13 cellular contexts compared by ENCODE assay signal in the genomic region with DNA sequence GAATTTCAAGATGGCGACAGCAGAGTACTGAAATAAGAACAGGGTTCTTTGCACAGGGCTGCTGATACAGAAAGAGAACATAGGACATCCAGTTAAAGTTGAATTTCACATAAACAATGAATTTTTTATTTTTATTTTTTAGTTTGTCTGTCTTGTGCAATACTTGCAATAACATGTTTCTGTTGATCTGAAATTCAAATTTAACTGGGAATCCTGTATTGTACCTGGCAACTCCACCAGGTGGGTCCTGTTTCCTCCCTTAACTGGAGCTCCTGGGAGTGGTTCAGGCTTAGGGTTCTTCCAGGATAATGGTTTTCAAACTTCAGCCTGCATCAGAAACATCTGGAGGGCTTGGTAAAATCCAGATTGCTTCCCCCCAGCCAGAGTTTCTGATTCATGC. TPM values are rescaled to one million over a fixed set of nuclear protein-coding genes. Genes with fewer than 3 reads are reported as not detected.
DNase-seq lines count a peak whose midpoint lies in the region; ATAC-seq, FAIRE-seq and TF ChIP-seq lines count a peak whose summit lies in the region.
"Had no signal": no experiment of that assay in that cellular context is flagged by ENCODE, and none has a peak within 500 bp of the region (broad histone marks: within the 10 kb centered on the region; RNA-seq: fewer than 3 reads in every experiment).

No MANE protein-coding gene starts in this region.

- no peak overlapping the region for H2AK9ac ChIP-seq in IMR-90 (replicated peaks; ENCODE audit: low read depth, low read length, poor library complexity)

- CTCF ChIA-PET in IMR-90 (lab: Yijun Ruan, JAX) (interaction anchor here (0.7 to 1.0 kb wide), 3 partner anchors 17 to 21 kb away, joined by 3 to 6 read pairs (median 3); no protein-coding TSS in a partner anchor), K562 (lab: Yijun Ruan, JAX; ENCODE audit: low intra/inter-chr PET ratio) (interaction anchor here (1.1 to 2.2 kb wide), 3 partner anchors 27 to 772 kb away, joined by 3 to 7 read pairs (median 3); no protein-coding TSS in a partner anchor)
- CTCF ChIA-PET in activated CD4-positive, alpha-beta memory T cell treated with anti-CD3 and anti-CD28 coated beads for 36 hours (lab: Charles Lee) = interaction anchor here (0.6 to 1.8 kb wide), 6 partner anchors 16 to 178 kb away, joined by 3 to 6 read pairs (median 4); no protein-coding TSS in a partner anchor

- H3K36me3 Mint-ChIP-seq in activated CD4-positive, alpha-beta memory T cell treated with anti-CD3 and anti-CD28 coated beads for 36 hours = no peaks in the 10 kb centered on the region

- H2BK120ac ChIP-seq in IMR-90 (ENCODE audit: low read depth, low read length) (no peak overlapping the region), neuronal stem cell (ENCODE audit: low read depth, low read length) (no peak overlapping the region)

- H3K4me1 ChIP-seq in IMR-90 (ENCODE audit: control insufficient read depth, insufficient read depth, low read length) = peaks cover 3% of the 10 kb centered on the region
- peaks cover 13 to 16% of the 10 kb centered on the region in 2 experiments; a peak in 4 of 5 replicates for H3K4me1 ChIP-seq in K562 (replicated peaks in 1 of 2; ENCODE audit: control insufficient read depth in 2 of 2, insufficient read depth in 2 of 2, low read length in 2 of 2)
- peaks cover 4% of the 10 kb centered on the region in 2 donors for H3K4me1 ChIP-seq in neuronal stem cell (ENCODE audit: control insufficient read depth in 2 of 2, insufficient read depth in 1 of 2, low read depth in 1 of 2, low read length in 2 of 2)
- H3K4me1 ChIP-seq in hepatocyte (ENCODE audit: insufficient read depth) = peaks cover 5% of the 10 kb centered on the region
- H3K4me1 ChIP-seq: BE2C had no signal

- H2BK12ac ChIP-seq in neuronal stem cell (ENCODE audit: low read length) = peak overlapping the region; percentile 63

- H3K4me3 Mint-ChIP-seq in activated CD4-positive, alpha-beta memory T cell treated with anti-CD3 and anti-CD28 coated beads for 36 hours = no peak overlapping the region
- H3K4me3 Mint-ChIP-seq: CD4-positive, alpha-beta T cell had no signal

- BruUV-seq in IMR-90 (replicated peaks; lab: Mats Ljungman, UMichigan) = no TSS peak
- BruUV-seq in K562 (replicated peaks; lab: Mats Ljungman, UMichigan) = no TSS peak

- H3K4me2 ChIP-seq in IMR-90 (ENCODE audit: low read depth, low read length) (no peak overlapping the region), K562 (ENCODE audit: insufficient read depth, low read length) (no peak overlapping the region), neuronal stem cell (ENCODE audit: insufficient read depth, low read length, poor library complexity, severe bottlenecking) (no peak overlapping the region), hepatocyte (no peak overlapping the region)

- no peak for TF ChIP-seq RAD21 in IMR-90 (IDR thresholded peaks at IDR 0.05; ENCODE audit: low read length)
- no peak for TF ChIP-seq RAD21 in K562 (CRISPR knock-in tag; conservative IDR thresholded peaks at IDR 0.05 in 1 of 2, IDR thresholded peaks at IDR 0.05 in 1 of 2)

- no peaks in the 10 kb centered on the region for H3K27me3 Mint-ChIP-seq in activated CD4-positive, alpha-beta memory T cell treated with anti-CD3 and anti-CD28 coated beads for 36 hours

- no peaks in the 10 kb centered on the region for H4K20me1 ChIP-seq in IMR-90 (ENCODE audit: insufficient read depth, low read length)
- H4K20me1 ChIP-seq in K562 (replicated peaks; ENCODE audit: control insufficient read depth, insufficient read depth, low read length) = no peaks in the 10 kb centered on the region
- no peaks in the 10 kb centered on the region for H4K20me1 ChIP-seq in hepatocyte (ENCODE audit: insufficient read depth, poor library complexity, severe bottlenecking)

- dilution Hi-C loops in IMR-90 (cut with HindIII; ENCODE audit: low sequenced_read_pairs, unreplicated experiment) = no loop called here

- H2BK5ac ChIP-seq in IMR-90 (ENCODE audit: low read depth, low read length, poor library complexity, severe bottlenecking) (no peak overlapping the region), neuronal stem cell (ENCODE audit: low read length) (no peak overlapping the region)

- H2AFZ ChIP-seq in IMR-90 (replicated peaks; ENCODE audit: low read length, poor library complexity) (no peak overlapping the region), K562 (ENCODE audit: low read depth, low read length) (peak overlapping the region; percentile 30; the same call in 1 of the 2 replicates), neuronal stem cell (ENCODE audit: low read length) (no peak overlapping the region), hepatocyte (no peak overlapping the region)

- H4K8ac ChIP-seq in IMR-90 (ENCODE audit: low read depth in 2 of 2, low read length in 2 of 2) = no peak overlapping the region
- no peak overlapping the region for H4K8ac ChIP-seq in neuronal stem cell (ENCODE audit: low read depth, low read length)

- H3K79me2 ChIP-seq in K562 (ENCODE audit: control insufficient read depth, insufficient read depth, low read length) (no peaks in the 10 kb centered on the region), hepatocyte (no peaks in the 10 kb centered on the region)

- H3K23ac ChIP-seq in IMR-90 (ENCODE audit: low read depth, low read length) = no peak overlapping the region
- no peak overlapping the region for H3K23ac ChIP-seq in neuronal stem cell (ENCODE audit: low read depth, low read length, poor library complexity)

- H3K4me3 ChIP-seq in IMR-90 (ENCODE audit: insufficient read depth, low read depth, low read length) (no peak overlapping the region), K562 (no peak overlapping the region), neuronal stem cell (ENCODE audit: low read length in 2 of 2) (no peak overlapping the region), hepatocyte (no peak overlapping the region)

- H3K79me1 ChIP-seq in IMR-90 (ENCODE audit: low read depth in 1 of 2, low read length in 2 of 2) = peaks cover 0 to 7% of the 10 kb centered on the region in 2 experiments; a peak in 1 of 4 replicates
- H3K79me1 ChIP-seq in neuronal stem cell (ENCODE audit: low read depth, low read length) = no peaks in the 10 kb centered on the region

- H3K36me3 ChIP-seq in IMR-90 (ENCODE audit: control insufficient read depth, insufficient read depth, low read length) (no peaks in the 10 kb centered on the region), K562 (ENCODE audit: control insufficient read depth, insufficient read depth, low read length) (no peaks in the 10 kb centered on the region), neuronal stem cell (replicated peaks in 1 of 2; ENCODE audit: control insufficient read depth in 2 of 2, insufficient read depth in 2 of 2, low read length in 2 of 2) (no peaks in the 10 kb centered on the region), hepatocyte (replicated peaks; ENCODE audit: insufficient read depth, low read depth) (no peaks in the 10 kb centered on the region)
- H3K36me3 ChIP-seq: BE2C had no signal

- H4K91ac ChIP-seq in IMR-90 (ENCODE audit: insufficient read depth, low read depth, low read length) (no peak overlapping the region), neuronal stem cell (ENCODE audit: low read depth, low read length, poor library complexity) (no peak overlapping the region)

- H3K27me3 ChIP-seq in IMR-90 (ENCODE audit: control insufficient read depth, insufficient read depth, low read length) (peaks cover 8% of the 10 kb centered on the region), K562 (ENCODE audit: control insufficient read depth in 2 of 2, insufficient read depth in 2 of 2, low read length in 2 of 2) (no peaks in the 10 kb centered on the region), neuronal stem cell (ENCODE audit: control insufficient read depth in 3 of 3, insufficient read depth in 3 of 3, low read depth in 1 of 3, low read length in 3 of 3) (peaks cover 0 to 2% (median 0%) of the 10 kb centered on the region in 3 experiments), hepatocyte (no peaks in the 10 kb centered on the region)
- H3K27me3 ChIP-seq: BE2C had no signal

- H4K5ac ChIP-seq in IMR-90 (ENCODE audit: low read depth, low read length) = no peak overlapping the region

- no CpG with 5 or more reads among the region's 1 CpG for WGBS in IMR-90 (ENCODE audit: extremely low coverage in 2 of 2, insufficient read length in 1 of 2), 2 experiments
- 87% methylated on average over 1 of the region's 1 CpG for WGBS in K562 (ENCODE audit: insufficient coverage, low coverage, missing lambda C conversion rate)
- no CpG with 5 or more reads among the region's 1 CpG for WGBS in neuronal stem cell (ENCODE audit: extremely low coverage in 2 of 2, insufficient read length in 2 of 2, insufficient replicate concordance in 1 of 2), 2 donors
- 93% methylated on average over 1 of the region's 1 CpG for WGBS in hepatocyte (ENCODE audit: low lambda C conversion rate, missing lambda C conversion rate)

- no peak overlapping the region for H3K9ac ChIP-seq in IMR-90 (ENCODE audit: low read depth, low read length)
- H3K9ac ChIP-seq in K562 (ENCODE audit: insufficient read depth in 1 of 2, low read depth in 2 of 2, low read length in 2 of 2) = no peak overlapping the region
- H3K9ac ChIP-seq in neuronal stem cell (ENCODE audit: low read depth, low read length, poor library complexity) = no peak overlapping the region

- H3K4me1 Mint-ChIP-seq in activated CD4-positive, alpha-beta memory T cell treated with anti-CD3 and anti-CD28 coated beads for 36 hours (ENCODE audit: low read depth) = peaks cover 3% of the 10 kb centered on the region

- intact Hi-C loops in IMR-90 (cut with micrococcal nuclease) = loop anchor here (1.0 kb wide), 3 partner anchors 17 to 256 kb away; no protein-coding TSS in a partner anchor
- intact Hi-C loops in K562 (cut with micrococcal nuclease) = loop anchor here (1.0 to 5.0 kb wide), 4 partner anchors 17 to 221 kb away; a partner anchor contains a TSS
- intact Hi-C loops in activated CD4-positive, alpha-beta memory T cell treated with anti-CD3 and anti-CD28 coated beads for 36 hours (cut with micrococcal nuclease) = loop anchor here (2.0 to 5.0 kb wide), 2 partner anchors 16 to 35 kb away; a partner anchor contains a TSS

- no peak for FAIRE-seq in K562 (lab: Jason Lieb, UNC)
- FAIRE-seq: A204.1, GM18507 had no signal

- H3K9me1 ChIP-seq in IMR-90 (ENCODE audit: insufficient read depth, low read length) (no peaks in the 10 kb centered on the region), K562 (ENCODE audit: control insufficient read depth, insufficient read depth, low read length) (no peaks in the 10 kb centered on the region)

- no peak for ATAC-seq in IMR-90 (ENCODE audit: low read depth)
- no peak for ATAC-seq in K562

- H3K14ac ChIP-seq in IMR-90 (replicated peaks; ENCODE audit: low read depth, low read length) (no peak overlapping the region), neuronal stem cell (ENCODE audit: low read length) (no peak overlapping the region)

- H2AK5ac ChIP-seq in IMR-90 (ENCODE audit: low read depth, low read length) (no peak overlapping the region; the same call in 1 of the 2 replicates), neuronal stem cell (ENCODE audit: low read depth, low read length) (no peak overlapping the region)

- TF ChIP-seq POLR2A in IMR-90 (IDR thresholded peaks at IDR 0.05; ENCODE audit: low read depth, low read length) (no peak), K562 (conservative IDR thresholded peaks at IDR 0.05) (no peak)

- no peak overlapping the region for H3K56ac ChIP-seq in IMR-90 (ENCODE audit: extremely low read depth, insufficient read depth, low read length)

- POLR2A ChIA-PET in IMR-90 (lab: Charles Lee; ENCODE audit: unreplicated experiment) (no interaction called here), K562 (lab: Yijun Ruan, JAX) (no interaction called here)
- POLR2A ChIA-PET in activated CD4-positive, alpha-beta memory T cell treated with anti-CD3 and anti-CD28 coated beads for 36 hours (lab: Charles Lee) = no interaction called here

- H3K27ac ChIP-seq in IMR-90 (ENCODE audit: insufficient read depth, low read length) (no peak overlapping the region), K562 (ENCODE audit: extremely low read depth, low read depth, low read length) (no peak overlapping the region), neuronal stem cell (replicated peaks; ENCODE audit: low read length) (no peak overlapping the region), substantia nigra (ENCODE audit: low read depth, low read length, poor library complexity, severe bottlenecking) (no peak overlapping the region), hepatocyte (no peak overlapping the region)

- H3K9me3 ChIP-seq in IMR-90 (ENCODE audit: control insufficient read depth, insufficient read depth, low read length) (no peaks in the 10 kb centered on the region), K562 (replicated peaks; ENCODE audit: control insufficient read depth, insufficient read depth, low read depth, low read length) (no peaks in the 10 kb centered on the region), neuronal stem cell (replicated peaks in 1 of 2; ENCODE audit: control insufficient read depth in 2 of 2, insufficient read depth in 1 of 2, low read depth in 1 of 2, low read length in 2 of 2) (peaks cover 0 to 2% of the 10 kb centered on the region in 2 donors), hepatocyte (ENCODE audit: low read depth) (no peaks in the 10 kb centered on the region)
- H3K9me3 ChIP-seq: BE2C had no signal

- H3K4ac ChIP-seq in IMR-90 (ENCODE audit: low read depth, low read length) = no peak overlapping the region
- H3K4ac ChIP-seq in neuronal stem cell (ENCODE audit: low read length) = no peak overlapping the region

- DNase-seq in IMR-90 (no peak), K562 (ENCODE audit: extremely low read depth in 1 of 4, low spot score in 3 of 4) (peak in 1 of 4 experiments; percentile 20), neuronal stem cell (ENCODE audit: low spot score) (no peak), substantia nigra (lab: John Stamatoyannopoulos, UW) (no peak), GM19238 (ENCODE audit: insufficient read length, low spot score) (no peak), hepatocyte (ENCODE audit: low spot score) (no peak)
- DNase-seq in activated CD4-positive, alpha-beta memory T cell treated with anti-CD3 and anti-CD28 coated beads for 36 hours = no peak
- DNase-seq: CD4-positive, alpha-beta T cell; GDM1; GOT3 had no signal

- no peak overlapping the region for H3K18ac ChIP-seq in IMR-90 (ENCODE audit: low read depth, low read length)
- H3K18ac ChIP-seq in neuronal stem cell (ENCODE audit: low read length) = no peak overlapping the region

- no peak for TF ChIP-seq CTCF in IMR-90 (conservative IDR thresholded peaks at IDR 0.05; ENCODE audit: low read depth, low read length)
- no peak for TF ChIP-seq CTCF in K562 (IDR thresholded peaks at IDR 0.05 in 2 of 3, conservative IDR thresholded peaks at IDR 0.05 in 1 of 3; ENCODE audit: insufficient read depth in 2 of 3, low read depth in 1 of 3, low read length in 3 of 3)
- TF ChIP-seq CTCF in hepatocyte (IDR thresholded peaks at IDR 0.05; ENCODE audit: poor library complexity) = no peak

- in situ Hi-C loops in IMR-90 (cut with MboI; ENCODE audit: low sequenced_read_pairs) (loop anchor here (25.0 kb wide), 1 partner anchor 260 kb away; no protein-coding TSS in a partner anchor), K562 (cut with MboI) (loop anchor here (5.0 kb wide), 1 partner anchor 35 kb away; no protein-coding TSS in a partner anchor)

- H3K27ac Mint-ChIP-seq in activated CD4-positive, alpha-beta memory T cell treated with anti-CD3 and anti-CD28 coated beads for 36 hours = no peak overlapping the region
- H3K27ac Mint-ChIP-seq: CD4-positive, alpha-beta T cell had no signal

- TF ChIP-seq EP300 in K562 (IDR thresholded peaks at IDR 0.05; ENCODE audit: low read length) = no peak

- H2BK20ac ChIP-seq in IMR-90 (ENCODE audit: low read depth, low read length) = no peak overlapping the region

- no peaks in the 10 kb centered on the region for H3K9me3 Mint-ChIP-seq in activated CD4-positive, alpha-beta memory T cell treated with anti-CD3 and anti-CD28 coated beads for 36 hours
- H3K9me3 Mint-ChIP-seq: CD4-positive, alpha-beta T cell had no signal

- H2BK15ac ChIP-seq in IMR-90 (ENCODE audit: low read depth, low read length) (no peak overlapping the region), neuronal stem cell (ENCODE audit: low read length) (peak overlapping the region; percentile 54)

- no peaks in the 10 kb centered on the region for H3K9me2 ChIP-seq in hepatocyte (replicated peaks; ENCODE audit: insufficient read depth)

RNA-seq across cellular contexts. Expression of a gene that starts 14.9 kb away (rescaled TPM):
- total RNA-seq in IMR-90 (2012; rRNA removed) (772 and 841 TPM in 2 replicates), K562 (2014; rRNA removed) (67.9 and 85.8 TPM in 2 replicates), K562 (2014; rRNA removed; fragmentation: Illumina TruSeq; extraction: Trizol) (30.3 and 44.1 TPM in 2 replicates), K562 (2015; rRNA removed; fragmentation: Illumina TruSeq; extraction: Trizol) (78.5 and 87.1 TPM in 2 replicates), K562 (2021) (106 and 115 TPM in 2 replicates), hepatocyte (709 and 805 TPM in 2 replicates)
- polyA plus RNA-seq in IMR-90 (2012; rRNA removed) (1,857 and 1,944 TPM in 2 replicates), K562 (2011; rRNA removed) (45.5 and 123 TPM in 2 replicates), K562 (2014; fragmentation: Illumina TruSeq; extraction: Trizol) (95.0 and 102 TPM in 2 replicates), K562 (2014; fragmentation: Nextera tagmentation; extraction: Ambion mirVana) (1 to 10 TPM; 2.8 to 6.8 TPM), K562 (2014; rRNA removed) (67.8 and 77.9 TPM in 2 replicates), hepatocyte (479 and 492 TPM in 2 replicates)
- 823 and 2,639 TPM in 2 replicates for polyA plus RNA-seq in IMR-90 (2012; cell fraction: cytosol; rRNA removed)
- polyA plus RNA-seq in IMR-90 (2012; cell fraction: nucleus; rRNA removed; ENCODE audit: low replicate concordance) = 597 and 1,651 TPM in 2 replicates
- total RNA-seq in K562 (2011; cell fraction: chromatin; rRNA removed; ENCODE audit: low replicate concordance) = 53.1 and 136 TPM in 2 replicates
- 186 and 237 TPM in 2 replicates for total RNA-seq in K562 (2011; cell fraction: nucleolus; rRNA removed)
- 128 and 144 TPM in 2 replicates for total RNA-seq in K562 (2011; cell fraction: nucleoplasm; rRNA removed)
- polyA plus RNA-seq in K562 (2011; cell fraction: cytosol; rRNA removed) = 84.3 and 156 TPM in 2 replicates
- 79.5 and 81.7 TPM in 2 replicates for polyA plus RNA-seq in K562 (2011; cell fraction: nucleus; rRNA removed)
- polyA plus RNA-seq in K562 (2012) = 148 and 286 TPM in 2 replicates
- polyA minus RNA-seq in K562 (2011; rRNA and poly(A)+ RNA removed) = 24.5 and 38.2 TPM in 2 replicates
- polyA minus RNA-seq in K562 (2011; cell fraction: cytosol; rRNA and poly(A)+ RNA removed) = 53.3 and 105 TPM in 2 replicates
- polyA minus RNA-seq in K562 (2011; cell fraction: nucleus; rRNA and poly(A)+ RNA removed) = 27.3 and 51.1 TPM in 2 replicates
- polyA plus RNA-seq in neuronal stem cell (2013, experiment 1 of 2) = 246 TPM
- 246 TPM for polyA plus RNA-seq in neuronal stem cell (2013, experiment 2 of 2)
- total RNA-seq in activated CD4-positive, alpha-beta memory T cell treated with anti-CD3 and anti-CD28 coated beads for 36 hours = 10 to 100 TPM; 15.2 to 17.4 TPM

RNA-seq across cellular contexts. Expression of a gene that starts 21.4 kb away (rescaled TPM):
- total RNA-seq in IMR-90 (2012; rRNA removed) (1.7 and 2.0 TPM in 2 replicates), K562 (2014; rRNA removed) (9.8 and 14.2 TPM in 2 replicates), K562 (2014; rRNA removed; fragmentation: Illumina TruSeq; extraction: Trizol) (2.8 and 2.9 TPM in 2 replicates), K562 (2015; rRNA removed; fragmentation: Illumina TruSeq; extraction: Trizol) (6.1 and 6.5 TPM in 2 replicates), K562 (2021) (19.0 and 27.3 TPM in 2 replicates), hepatocyte (5.2 and 7.3 TPM in 2 replicates)
- polyA plus RNA-seq in IMR-90 (2012; rRNA removed) (7.9 and 8.2 TPM in 2 replicates), K562 (2011; rRNA removed) (8.0 and 11.8 TPM in 2 replicates), K562 (2014; fragmentation: Illumina TruSeq; extraction: Trizol) (8.7 and 11.9 TPM in 2 replicates), K562 (2014; fragmentation: Nextera tagmentation; extraction: Ambion mirVana) (under 1 TPM; 0.32 to 0.41 TPM), K562 (2014; rRNA removed) (17.0 and 20.4 TPM in 2 replicates), hepatocyte (6.3 and 8.9 TPM in 2 replicates)
- polyA plus RNA-seq in IMR-90 (2012; cell fraction: cytosol; rRNA removed) = 4.1 and 7.5 TPM in 2 replicates
- polyA plus RNA-seq in IMR-90 (2012; cell fraction: nucleus; rRNA removed; ENCODE audit: low replicate concordance) = 25.1 and 54.1 TPM in 2 replicates
- total RNA-seq in K562 (2011; cell fraction: chromatin; rRNA removed; ENCODE audit: low replicate concordance) = 57.8 and 141 TPM in 2 replicates
- 58.7 and 66.9 TPM in 2 replicates for total RNA-seq in K562 (2011; cell fraction: nucleolus; rRNA removed)
- total RNA-seq in K562 (2011; cell fraction: nucleoplasm; rRNA removed) = 57.6 and 71.8 TPM in 2 replicates
- 7.2 and 13.1 TPM in 2 replicates for polyA plus RNA-seq in K562 (2011; cell fraction: cytosol; rRNA removed)
- polyA plus RNA-seq in K562 (2011; cell fraction: nucleus; rRNA removed) = 47.6 and 80.4 TPM in 2 replicates
- polyA plus RNA-seq in K562 (2012) = 11.7 and 25.1 TPM in 2 replicates
- polyA minus RNA-seq in K562 (2011; rRNA and poly(A)+ RNA removed) = 4.6 and 5.0 TPM in 2 replicates
- polyA minus RNA-seq in K562 (2011; cell fraction: cytosol; rRNA and poly(A)+ RNA removed) = 7.2 and 15.1 TPM in 2 replicates
- polyA minus RNA-seq in K562 (2011; cell fraction: nucleus; rRNA and poly(A)+ RNA removed) = 18.5 and 19.8 TPM in 2 replicates
- polyA plus RNA-seq in neuronal stem cell (2013, experiment 1 of 2) = 10.9 TPM
- 11.1 TPM for polyA plus RNA-seq in neuronal stem cell (2013, experiment 2 of 2)
- 10 to 100 TPM; 26.5 to 32.0 TPM for total RNA-seq in activated CD4-positive, alpha-beta memory T cell treated with anti-CD3 and anti-CD28 coated beads for 36 hours
